9 cellular contexts compared by ENCODE assay signal in genomic region chr6:26233608-26234420, GRCh38.
DNase-seq lines count a peak whose midpoint lies in the region; ATAC-seq, FAIRE-seq and TF ChIP-seq lines count a peak whose summit lies in the region.
"Had no signal": no experiment of that assay in that cellular context is flagged by ENCODE, and none has a peak within 500 bp of the region (broad histone marks: within the 10 kb centered on the region; RNA-seq: fewer than 3 reads in every experiment).

No MANE protein-coding gene starts in this region.

- no peaks in the 10 kb centered on the region for H3K9me3 ChIP-seq in K562 (replicated peaks; ENCODE audit: control insufficient read depth, insufficient read depth, low read depth, low read length)
- no peaks in the 10 kb centered on the region for H3K9me3 ChIP-seq in iPS-18c (ENCODE audit: control insufficient read depth, insufficient read depth, low read length)
- no peaks in the 10 kb centered on the region for H3K9me3 ChIP-seq in spleen

- peak; percentile 70 for FAIRE-seq in K562 (lab: Jason Lieb, UNC)

- intact Hi-C loops in K562 (cut with micrococcal nuclease), result loop anchor here (1.0 kb wide), 1 partner anchor 18 kb away; a partner anchor contains a TSS
- intact Hi-C loops in spleen (cut with DNase I; ENCODE audit: low total_unique reads), result no loop called here

- WGBS in K562 (ENCODE audit: insufficient coverage, low coverage, missing lambda C conversion rate), result 18% methylated on average over 34 of the region's 34 CpGs
- WGBS in spleen, 5 donors, result 0 to 5% (median 0%) methylated on average over 31 to 34 of the region's 34 CpGs

- peaks cover 23% of the 10 kb centered on the region for H3K79me2 ChIP-seq in K562 (ENCODE audit: control insufficient read depth, insufficient read depth, low read length)

- H3K4me1 ChIP-seq in K562 (replicated peaks in 1 of 2; ENCODE audit: control insufficient read depth in 2 of 2, insufficient read depth in 2 of 2, low read length in 2 of 2) (peaks cover 16 to 20% of the 10 kb centered on the region in 2 experiments; a peak in 4 of 5 replicates), spleen (peaks cover 0 to 53% (median 33%) of the 10 kb centered on the region in 6 donors)

- peak; percentile 33 for ATAC-seq in HG03378 (IDR thresholded peaks at IDR 0.05; ENCODE audit: unreplicated experiment)
- peak; percentile 75 for ATAC-seq in K562
- ATAC-seq: HCT116 had no signal

- H3K4me3 ChIP-seq in K562 (peak overlapping the region; percentile 40), iPS-18c (ENCODE audit: insufficient read depth, low read depth, low read length) (peak overlapping the region; percentile 80), spleen (peak overlapping the region; percentile 40 to 71 (median 50))

- no TSS peak for BruUV-seq in K562 (replicated peaks; lab: Mats Ljungman, UMichigan)

- H3K9ac ChIP-seq in K562 (ENCODE audit: insufficient read depth in 1 of 2, low read depth in 2 of 2, low read length in 2 of 2), result peak overlapping the region; percentile 77 to 93

- no peak for TF ChIP-seq RAD21 in K562 (CRISPR knock-in tag; conservative IDR thresholded peaks at IDR 0.05 in 1 of 2, IDR thresholded peaks at IDR 0.05 in 1 of 2)

- H3K27me3 ChIP-seq in K562 (ENCODE audit: control insufficient read depth in 2 of 2, insufficient read depth in 2 of 2, low read length in 2 of 2) (no peaks in the 10 kb centered on the region), spleen (replicated peaks in 1 of 7) (no peaks in the 10 kb centered on the region)

- H3K4me2 ChIP-seq in K562 (ENCODE audit: insufficient read depth, low read length), result peak overlapping the region; percentile 85

- CTCF ChIA-PET in K562 (lab: Yijun Ruan, JAX; ENCODE audit: low intra/inter-chr PET ratio), result no interaction called here

- POLR2A ChIA-PET in K562 (lab: Yijun Ruan, JAX), result interaction anchor here (0.6 to 6.9 kb wide), 41 partner anchors 8 to 912 kb away, joined by 3 to 147 read pairs (median 4); a partner anchor contains a TSS

- in situ Hi-C loops in K562 (cut with MboI), result no loop called here

- H4K20me1 ChIP-seq in K562 (replicated peaks; ENCODE audit: control insufficient read depth, insufficient read depth, low read length), result no peaks in the 10 kb centered on the region

- TF ChIP-seq POLR2A in GM19193 (IDR thresholded peaks at IDR 0.05; ENCODE audit: extremely low read depth, insufficient read depth, insufficient read length), result peak; percentile 100
- peak; percentile 65 for TF ChIP-seq POLR2A in K562 (conservative IDR thresholded peaks at IDR 0.05)
- peak in 2 of 3 donors; percentile 19 to 76 for TF ChIP-seq POLR2A in spleen (IDR thresholded peaks at IDR 0.05)

- peak; percentile 63 for DNase-seq in AG20443 (ENCODE audit: low spot score)
- DNase-seq in T follicular helper cell (ENCODE audit: low read depth), result peak; percentile 54
- DNase-seq in K562 (ENCODE audit: extremely low read depth in 1 of 4, low spot score in 3 of 4), result peak; percentile 61 to 77 (median 70)
- peak; percentile 93 for DNase-seq in spleen
- DNase-seq in NCI-H2029 treated with DMSO at 0.1 percent for 48 hours (lab: John Stamatoyannopoulos, UW), result no peak

- peak; percentile 16; the same call in 1 of the 2 replicates for TF ChIP-seq EP300 in K562 (IDR thresholded peaks at IDR 0.05; ENCODE audit: low read length)

- TF ChIP-seq CTCF in K562 (IDR thresholded peaks at IDR 0.05 in 2 of 3, conservative IDR thresholded peaks at IDR 0.05 in 1 of 3; ENCODE audit: insufficient read depth in 2 of 3, low read depth in 1 of 3, low read length in 3 of 3) (no peak), spleen (IDR thresholded peaks at IDR 0.05 in 8 of 11, conservative IDR thresholded peaks at IDR 0.05 in 3 of 11) (peak in 1 of 11 experiments; percentile 9)

- H3K9me1 ChIP-seq in K562 (ENCODE audit: control insufficient read depth, insufficient read depth, low read length), result no peaks in the 10 kb centered on the region

- H3K36me3 ChIP-seq in K562 (ENCODE audit: control insufficient read depth, insufficient read depth, low read length) (no peaks in the 10 kb centered on the region), spleen (no peaks in the 10 kb centered on the region)

- H2AFZ ChIP-seq in K562 (ENCODE audit: low read depth, low read length), result peak overlapping the region; percentile 94

- H3K27ac ChIP-seq in K562 (ENCODE audit: extremely low read depth, low read depth, low read length), result peak overlapping the region; percentile 73
- peak overlapping the region; percentile 93 to 99 (median 96) for H3K27ac ChIP-seq in spleen

TF ChIP-seq in K562, 482 proteins besides CTCF, POLR2A, EP300 and RAD21 (continues in another document):
- TF ChIP-seq ZNF175 (CRISPR knock-in tag; IDR thresholded peaks at IDR 0.05; ENCODE audit: low read depth), result no peak
- no peak for TF ChIP-seq MTA1 (IDR thresholded peaks at IDR 0.05; ENCODE audit: borderline replicate concordance)
- TF ChIP-seq ZBTB49 (CRISPR knock-in tag; IDR thresholded peaks at IDR 0.05; ENCODE audit: borderline replicate concordance), result no peak
- no peak for TF ChIP-seq CHCHD3 (CRISPR knock-in tag; IDR thresholded peaks at IDR 0.05)
- TF ChIP-seq CREB3 (tag; conservative IDR thresholded peaks at IDR 0.05; ENCODE audit: low read depth), result 0 out of 2 replicates have a peak, but pooled peaks have one; percentile 53
- TF ChIP-seq MTA2 (IDR thresholded peaks at IDR 0.05; ENCODE audit: low read depth), result no peak
- no peak for TF ChIP-seq ELK1 (CRISPR knock-in tag; IDR thresholded peaks at IDR 0.05)
- no peak for TF ChIP-seq TRIM25 (IDR thresholded peaks at IDR 0.05; ENCODE audit: borderline replicate concordance)
- no peak for TF ChIP-seq JUN (IDR thresholded peaks at IDR 0.05; ENCODE audit: borderline replicate concordance, low read depth, low read length)
- peak; percentile 39; the same call in 1 of the 2 replicates for TF ChIP-seq JUN (CRISPR knock-in tag; IDR thresholded peaks at IDR 0.05; ENCODE audit: borderline replicate concordance)

Comparison
In these comparisons a context has a peak if more than half of its experiments do, and no peak if none do; other contexts are left out.
1. POLR2A ChIP-seq: peak in every context shown above with its lines; median percentile 100 in GM19193; 65 in K562; 48 in spleen.